In genomic region chr17:74601944-74602572, GRCh38 we compare ENCODE assay signal across 8 cellular contexts. TPM values are rescaled to one million over a fixed set of nuclear protein-coding genes. Genes with fewer than 3 reads are reported as not detected.
DNase-seq lines count a peak whose midpoint lies in the region; ATAC-seq and TF ChIP-seq lines count a peak whose summit lies in the region.

No MANE protein-coding gene starts in this region.

- no peak for ATAC-seq in GM21786 (IDR thresholded peaks at IDR 0.05; ENCODE audit: unreplicated experiment)
- ATAC-seq in HG03457 (IDR thresholded peaks at IDR 0.05; ENCODE audit: unreplicated experiment): no peak
- no peak for ATAC-seq in GM19328 (IDR thresholded peaks at IDR 0.05; ENCODE audit: unreplicated experiment)

- H3K9ac ChIP-seq in NT2/D1 (ENCODE audit: insufficient read length, low read depth): no peak overlapping the region

- peaks cover 0 to 5% (median 1%) of the 10 kb centered on the region in 7 donors for H3K9me3 Mint-ChIP-seq in CD14-positive monocyte
- H3K9me3 Mint-ChIP-seq in mesothelial cell of epicardium: no peaks in the 10 kb centered on the region

- no peaks in the 10 kb centered on the region for H3K9me3 ChIP-seq in NT2/D1 (ENCODE audit: insufficient read depth, low read length)

- peaks cover 0 to 15% (median 0%) of the 10 kb centered on the region in 3 donors for H3K27me3 Mint-ChIP-seq in CD14-positive monocyte (ENCODE audit: low read depth in 3 of 3)
- peaks cover 26% of the 10 kb centered on the region for H3K27me3 Mint-ChIP-seq in mesothelial cell of epicardium (ENCODE audit: low read depth)

- peak; percentile 92 for TF ChIP-seq CTCF in CD14-positive monocyte (IDR thresholded peaks at IDR 0.05)
- TF ChIP-seq CTCF in GM12874 (IDR thresholded peaks at IDR 0.05; ENCODE audit: insufficient read depth, low read depth, low read length): peak; percentile 71
- TF ChIP-seq CTCF in mesothelial cell of epicardium (IDR thresholded peaks at IDR 0.05; ENCODE audit: unreplicated experiment): peak; percentile 59

- intact Hi-C loops in CD14-positive monocyte (cut with micrococcal nuclease): loop anchor here in 1 of 2 donors (5.0 kb wide), 2 partner anchors 40 to 225 kb away; no protein-coding TSS in a partner anchor

- H3K27me3 ChIP-seq in NT2/D1 (ENCODE audit: insufficient read depth, insufficient read length): no peaks in the 10 kb centered on the region

- H3K4me1 Mint-ChIP-seq in CD14-positive monocyte: peaks cover 98% of the 10 kb centered on the region
- H3K4me1 Mint-ChIP-seq in mesothelial cell of epicardium: peaks cover 10% of the 10 kb centered on the region

- no peaks in the 10 kb centered on the region for H3K36me3 ChIP-seq in NT2/D1 (ENCODE audit: insufficient read depth, insufficient read length, low read length)

- DNase-seq in CD14-positive monocyte (ENCODE audit: low spot score) (no peak), NT2/D1 (ENCODE audit: low read depth, low spot score) (peak; percentile 11), cerebellar cortex (ENCODE audit: low spot score) (peak; percentile 69), mesothelial cell of epicardium (ENCODE audit: low spot score in 2 of 2, unreplicated experiment in 2 of 2) (no peak)

- H3K4me3 Mint-ChIP-seq in CD14-positive monocyte (peak overlapping the region; percentile 25 to 87), mesothelial cell of epicardium (no peak overlapping the region)

- peaks cover 18 to 33% of the 10 kb centered on the region in 2 donors for H3K36me3 Mint-ChIP-seq in CD14-positive monocyte
- H3K36me3 Mint-ChIP-seq in mesothelial cell of epicardium: no peaks in the 10 kb centered on the region

- H3K4me1 ChIP-seq in NT2/D1 (ENCODE audit: insufficient read depth, insufficient read length): peaks cover 9% of the 10 kb centered on the region

- H3K27ac Mint-ChIP-seq in CD14-positive monocyte (peak overlapping the region; percentile 75 to 95 (median 87)), mesothelial cell of epicardium (no peak overlapping the region)

- no peak overlapping the region for H3K4me3 ChIP-seq in NT2/D1 (ENCODE audit: insufficient read length, low read depth)

RNA-seq across cellular contexts. Expression of gene CD300LD, which starts 10.0 kb away (rescaled TPM):
- under 1 TPM; 0.41 to 0.50 TPM for polyA plus RNA-seq in CD14-positive monocyte
- total RNA-seq in mesothelial cell of epicardium: not detected in 3 replicates

RNA-seq across cellular contexts. Expression of gene CD300E, which starts 21.5 kb away (rescaled TPM):
- polyA plus RNA-seq in CD14-positive monocyte: 100 to 1,000 TPM in 1 of 2 donors, 10 to 100 TPM in 1; 65.0 to 122 TPM
- not detected in 3 replicates for total RNA-seq in mesothelial cell of epicardium

RNA-seq across cellular contexts. Expression of gene CD300H, which starts 34.7 kb away (rescaled TPM):
- polyA plus RNA-seq in CD14-positive monocyte: 100 to 1,000 TPM in 1 of 2 donors, 10 to 100 TPM in 1; 84.7 to 148 TPM
- total RNA-seq in mesothelial cell of epicardium: not detected in 3 replicates

RNA-seq across cellular contexts. Expression of gene CD300C, which starts 56.1 kb away (rescaled TPM):
- 100 to 1,000 TPM in 1 of 2 donors, 10 to 100 TPM in 1; 93.1 to 141 TPM for polyA plus RNA-seq in CD14-positive monocyte
- not detected in 3 replicates for total RNA-seq in mesothelial cell of epicardium

Comparison
In these comparisons a context has a peak if more than half of its experiments do, and no peak if none do; other contexts are left out.
1. DNase-seq: peak in NT2/D1 (single experiment) and cerebellar cortex (single experiment); none in CD14-positive monocyte (single experiment) and mesothelial cell of epicardium (0 of 2).
2. Peak in every context shown above with its lines, with median percentiles within 50 percentile points of each other: CTCF ChIP-seq.